1 cellular context compared by ENCODE assay signal in genomic region chr7:12630615-12630884, GRCh38.
A peak's percentile ranks its signal among the peaks of the same experiment; 100 is the strongest.
TF ChIP-seq lines count a peak whose summit lies in the region.

No MANE protein-coding gene starts in this region.

TF ChIP-seq in SK-N-SH treated with all-trans-retinoic acid at 6 μM for 48 hours, 23 proteins besides CTCF, POLR2A, EP300 and RAD21 (continued from another document):
- TF ChIP-seq TCF4 (CRISPR knock-in tag; IDR thresholded peaks at IDR 0.05; ENCODE audit: borderline replicate concordance) = peak; percentile 45; the same call in 1 of the 2 replicates
TF ChIP-seq in SK-N-SH treated with all-trans-retinoic acid at 6 μM for 48 hours: peak in this region for 1.
